In the genomic region with DNA sequence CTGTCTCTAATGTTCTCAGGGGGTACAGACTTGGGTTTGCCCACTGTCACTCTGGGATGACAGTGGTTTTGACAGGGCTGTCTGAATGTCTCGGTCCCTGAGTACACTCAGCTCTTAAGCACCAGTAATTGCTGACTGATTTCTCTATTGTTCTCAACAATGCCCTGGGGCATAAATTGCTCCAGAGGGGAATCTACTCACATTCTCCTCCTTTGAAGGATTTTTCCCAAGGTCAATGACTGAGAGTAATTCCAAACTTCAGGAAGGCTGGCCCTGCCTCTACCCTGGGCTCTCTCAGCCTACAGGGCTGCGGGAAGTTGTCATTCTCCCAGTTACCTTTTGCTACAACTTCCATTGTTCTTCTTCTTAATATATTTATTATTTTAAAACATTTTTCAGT, we compare ENCODE assay signal across 26 cellular contexts. TPM values are rescaled to one million over a fixed set of nuclear protein-coding genes. Genes with fewer than 3 reads are reported as not detected.
"Had no signal": no experiment of that assay in that cellular context is flagged by ENCODE, and none has a peak within 500 bp of the region (broad histone marks: within the 10 kb centered on the region; RNA-seq: fewer than 3 reads in every experiment).

No MANE protein-coding gene starts in this region.

- DNase-seq: activated CD4-positive, alpha-beta T cell treated with anti-CD3 and anti-CD28 coated beads for 48 hours; activated CD4-positive, alpha-beta T cell treated with anti-CD3 and anti-CD28 coated beads, Interleukin-2, amount 50 U/mL, for 4 hours; activated CD4-positive, CD25-positive, alpha-beta regulatory T cell treated with anti-CD3 and anti-CD28 coated beads, Interleukin-2, amount 50 U/mL, for 72 hours; activated CD8-positive, alpha-beta memory T cell treated with anti-CD3 and anti-CD28 coated beads, Interleukin-2, amount 10 ng/mL, durations not matched to agents 7 days and 5 days; activated effector memory CD4-positive, alpha-beta T cell treated with Interleukin-2 at 50 U/mL for 16 hours; activated naive CD4-positive, alpha-beta T cell; activated T-cell treated with anti-CD3 and anti-CD28 coated beads, Interleukin-2, amount 50 U/mL, for 24 hours; aorta; central memory CD4-positive, alpha-beta T cell; MM.1S; NCI-H1105 treated with DMSO at 0.1 percent for 48 hours; NCI-H1436 treated with DMSO at 0.1 percent for 48 hours; NCI-H2029; NCI-H2107; NCI-H526; PC-3; SHP77; SW 1271 had no signal

- FAIRE-seq: RCC 7860 had no signal

- H3K27me3 ChIP-seq: breast epithelium, SJSA1 had no signal

- H3K4me2 ChIP-seq: KMS-11 had no signal

- H3K27ac ChIP-seq: breast epithelium, KMS-11, SJSA1 had no signal

- H3K4me1 ChIP-seq: breast epithelium, SJSA1 had no signal

- H3K9me3 ChIP-seq: breast epithelium, SJSA1 had no signal

- H3K9ac ChIP-seq: KMS-11 had no signal

- H3K4me3 ChIP-seq: breast epithelium, SJSA1 had no signal

- H3K36me3 ChIP-seq: breast epithelium, SJSA1 had no signal

RNA-seq across cellular contexts. Expression of a gene that starts 36.5 kb away (rescaled TPM):
- total RNA-seq: activated CD8-positive, alpha-beta memory T cell treated with anti-CD3 and anti-CD28 coated beads, Interleukin-2, amount 10 ng/mL, durations not matched to agents 7 days and 5 days; activated T-helper 1 cell treated with anti-CD3 and anti-CD28 coated beads, Interleukin-12 subunit alpha, Interleukin-12 subunit beta, Interleukin-2, Interleukin-4 antibody, amounts not matched to agents 30 ng/mL and 10 ng/mL and 1 ng/mL, durations not matched to agents 14 hours and 24 hours and 36 hours; aorta; breast epithelium; chondrocyte; NCI-H460; PC-3; SJSA1; T-helper 1 cell treated with Interleukin-12 subunit alpha and Interleukin-12 subunit beta and Interleukin-4 antibody, amounts not matched to agents 30 ng/mL and 1 ng/mL, for 36 hours had no signal
- polyA plus RNA-seq: aorta had no signal

RNA-seq across cellular contexts. Expression of a gene that starts 54.9 kb away (rescaled TPM):
- total RNA-seq: activated T-helper 1 cell treated with anti-CD3 and anti-CD28 coated beads, Interleukin-12 subunit alpha, Interleukin-12 subunit beta, Interleukin-2, Interleukin-4 antibody, amounts not matched to agents 30 ng/mL and 10 ng/mL and 1 ng/mL, durations not matched to agents 14 hours and 24 hours and 36 hours; aorta; breast epithelium; chondrocyte; NCI-H460; PC-3; SJSA1; T-helper 1 cell treated with Interleukin-12 subunit alpha and Interleukin-12 subunit beta and Interleukin-4 antibody, amounts not matched to agents 30 ng/mL and 1 ng/mL, for 36 hours had no signal
- polyA plus RNA-seq: aorta had no signal
